ENCODE assay signal across 8 cellular contexts in the genomic region with DNA sequence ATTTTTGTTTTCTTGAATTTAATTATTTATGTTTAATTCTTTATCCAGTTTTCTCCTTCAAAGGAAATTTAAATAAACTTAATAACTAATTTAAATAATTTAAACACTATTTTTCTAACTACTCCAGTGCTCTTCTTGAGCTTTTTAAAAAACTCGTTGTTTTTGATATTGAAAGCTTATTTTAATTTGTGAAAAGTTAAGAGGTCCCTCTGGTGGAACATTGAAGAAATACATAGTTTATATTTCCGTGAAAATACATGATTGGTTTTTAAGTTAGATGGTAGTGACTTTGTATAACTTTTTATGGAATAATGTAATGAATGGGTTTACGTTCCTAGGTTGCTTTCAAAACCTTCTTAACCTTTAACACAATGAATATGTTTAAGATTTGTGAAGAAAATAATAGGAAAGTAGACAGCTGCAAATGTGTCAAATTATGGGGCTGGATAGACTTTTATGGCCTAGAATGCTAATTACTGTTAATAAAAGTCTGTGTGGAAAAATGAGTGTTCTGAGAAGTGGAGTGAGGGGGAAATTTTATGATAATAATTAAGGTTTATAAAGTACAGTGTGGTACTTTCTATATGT. TPM values are rescaled to one million over a fixed set of nuclear protein-coding genes. Genes with fewer than 3 reads are reported as not detected.
DNase-seq lines count a peak whose midpoint lies in the region; ATAC-seq and TF ChIP-seq lines count a peak whose summit lies in the region.

No MANE protein-coding gene starts in this region.

- H3K9ac ChIP-seq in IMR-90 (ENCODE audit: low read depth, low read length) = no peak overlapping the region
- H3K9ac ChIP-seq in mesenchymal stem cell (ENCODE audit: low read length) = peak overlapping the region; percentile 55

- no peak overlapping the region for H4K91ac ChIP-seq in IMR-90 (ENCODE audit: insufficient read depth, low read depth, low read length)
- no peak overlapping the region for H4K91ac ChIP-seq in mesenchymal stem cell (ENCODE audit: low read length)

- H3K9me1 ChIP-seq in IMR-90 (ENCODE audit: insufficient read depth, low read length) = 0 out of 2 replicates have a peak, but pooled peaks cover 3% of the 10 kb centered on the region

- ATAC-seq in IMR-90 (ENCODE audit: low read depth) (peak; percentile 65), HG02884 (IDR thresholded peaks at IDR 0.05; ENCODE audit: unreplicated experiment) (no peak), GM18858 (IDR thresholded peaks at IDR 0.05; ENCODE audit: unreplicated experiment) (no peak)
- no peak for ATAC-seq in activated CD4-positive, alpha-beta T cell treated with anti-CD3 and anti-CD28 coated beads for 36 hours

- no peak overlapping the region for H3K56ac ChIP-seq in IMR-90 (ENCODE audit: extremely low read depth, insufficient read depth, low read length)

- H4K20me1 ChIP-seq in IMR-90 (ENCODE audit: insufficient read depth, low read length) = no peaks in the 10 kb centered on the region

- H3K18ac ChIP-seq in IMR-90 (ENCODE audit: low read depth, low read length) (no peak overlapping the region), mesenchymal stem cell (ENCODE audit: low read depth in 1 of 2, low read length in 2 of 2) (no peak overlapping the region)

- H4K5ac ChIP-seq in IMR-90 (ENCODE audit: low read depth, low read length) = no peak overlapping the region

- no peak overlapping the region for H4K8ac ChIP-seq in IMR-90 (ENCODE audit: low read depth in 2 of 2, low read length in 2 of 2)
- H4K8ac ChIP-seq in mesenchymal stem cell (ENCODE audit: low read length) = no peak overlapping the region

- TF ChIP-seq RAD21 in IMR-90 (IDR thresholded peaks at IDR 0.05; ENCODE audit: low read length) = peak; percentile 36

- H2AFZ ChIP-seq in IMR-90 (replicated peaks; ENCODE audit: low read length, poor library complexity) = no peak overlapping the region
- H2AFZ ChIP-seq in mesenchymal stem cell (ENCODE audit: low read depth, low read length) = no peak overlapping the region

- H3K4me3 ChIP-seq in IMR-90 (ENCODE audit: insufficient read depth, low read depth, low read length) (no peak overlapping the region), mesenchymal stem cell (ENCODE audit: insufficient read depth in 1 of 2, low read depth in 1 of 2, low read length in 2 of 2) (no peak overlapping the region)

- in situ Hi-C loops in IMR-90 (cut with MboI; ENCODE audit: low sequenced_read_pairs) = loop anchor here (25.0 kb wide), 1 partner anchor 345 kb away; no protein-coding TSS in a partner anchor

- H2BK12ac ChIP-seq in mesenchymal stem cell (ENCODE audit: low read length in 2 of 2) = no peak overlapping the region

- intact Hi-C loops in IMR-90 (cut with micrococcal nuclease) = loop anchor here (2.0 to 5.0 kb wide), 2 partner anchors 110 to 342 kb away; a partner anchor contains a TSS
- intact Hi-C loops in activated CD4-positive, alpha-beta T cell treated with anti-CD3 and anti-CD28 coated beads for 36 hours (cut with DNase I, micrococcal nuclease) = loop anchor here (1.0 to 5.0 kb wide), 7 partner anchors 62 to 430 kb away; a partner anchor contains a TSS

- no peak overlapping the region for H2AK9ac ChIP-seq in IMR-90 (replicated peaks; ENCODE audit: low read depth, low read length, poor library complexity)

- H2AK5ac ChIP-seq in IMR-90 (ENCODE audit: low read depth, low read length) = no peak overlapping the region
- H2AK5ac ChIP-seq in mesenchymal stem cell (ENCODE audit: low read length, severe bottlenecking) = no peak overlapping the region

- H2BK120ac ChIP-seq in IMR-90 (ENCODE audit: low read depth, low read length) (no peak overlapping the region), mesenchymal stem cell (ENCODE audit: low read depth, low read length) (no peak overlapping the region)

- POLR2A ChIA-PET in IMR-90 (lab: Charles Lee; ENCODE audit: unreplicated experiment) = no interaction called here
- POLR2A ChIA-PET in activated CD4-positive, alpha-beta T cell treated with anti-CD3 and anti-CD28 coated beads for 36 hours (lab: Charles Lee) = no interaction called here

- BruUV-seq in IMR-90 (replicated peaks; lab: Mats Ljungman, UMichigan) = no TSS peak

- peak; percentile 47 for TF ChIP-seq CTCF in IMR-90 (conservative IDR thresholded peaks at IDR 0.05; ENCODE audit: low read depth, low read length)

- H2BK15ac ChIP-seq in IMR-90 (ENCODE audit: low read depth, low read length) (no peak overlapping the region), mesenchymal stem cell (ENCODE audit: low read depth, poor library complexity, severe bottlenecking) (no peak overlapping the region)

- no peak overlapping the region for H3K27ac ChIP-seq in IMR-90 (ENCODE audit: insufficient read depth, low read length)
- H3K27ac ChIP-seq in mesenchymal stem cell (ENCODE audit: low read length, poor library complexity, severe bottlenecking) = no peak overlapping the region

- dilution Hi-C loops in IMR-90 (cut with HindIII; ENCODE audit: low sequenced_read_pairs, unreplicated experiment) = no loop called here

- H3K79me1 ChIP-seq in IMR-90 (ENCODE audit: low read depth in 1 of 2, low read length in 2 of 2) (peaks cover 14 to 15% of the 10 kb centered on the region in 2 experiments), mesenchymal stem cell (replicated peaks; ENCODE audit: low read length, poor library complexity, severe bottlenecking) (peaks cover 13% of the 10 kb centered on the region)

- H3K4me3 Mint-ChIP-seq in activated CD4-positive, alpha-beta T cell treated with anti-CD3 and anti-CD28 coated beads for 36 hours = no peak overlapping the region
- H3K4me3 Mint-ChIP-seq in activated T-cell treated with anti-CD3 and anti-CD28 coated beads, Interleukin-2, amount 50 U/mL, for 24 hours = no peak overlapping the region

- no peak overlapping the region for H2BK5ac ChIP-seq in IMR-90 (ENCODE audit: low read depth, low read length, poor library complexity, severe bottlenecking)
- H2BK5ac ChIP-seq in mesenchymal stem cell (ENCODE audit: low read depth, low read length, poor library complexity, severe bottlenecking) = no peak overlapping the region

- H3K27me3 Mint-ChIP-seq in activated CD4-positive, alpha-beta T cell treated with anti-CD3 and anti-CD28 coated beads for 36 hours = no peaks in the 10 kb centered on the region
- no peaks in the 10 kb centered on the region for H3K27me3 Mint-ChIP-seq in activated T-cell treated with anti-CD3 and anti-CD28 coated beads, Interleukin-2, amount 50 U/mL, for 24 hours

- TF ChIP-seq POLR2A in IMR-90 (IDR thresholded peaks at IDR 0.05; ENCODE audit: low read depth, low read length) = no peak

- H3K9me3 ChIP-seq in IMR-90 (ENCODE audit: control insufficient read depth, insufficient read depth, low read length) = peaks cover 2% of the 10 kb centered on the region; the same call in 1 of the 2 replicates
- peaks cover 7% of the 10 kb centered on the region for H3K9me3 ChIP-seq in mesenchymal stem cell (ENCODE audit: control insufficient read depth, low read length)

- H3K14ac ChIP-seq in IMR-90 (replicated peaks; ENCODE audit: low read depth, low read length) (no peak overlapping the region), mesenchymal stem cell (ENCODE audit: low read length in 2 of 2) (no peak overlapping the region)

- H3K4me1 Mint-ChIP-seq in activated CD4-positive, alpha-beta T cell treated with anti-CD3 and anti-CD28 coated beads for 36 hours = peaks cover 13% of the 10 kb centered on the region
- H3K4me1 Mint-ChIP-seq in activated T-cell treated with anti-CD3 and anti-CD28 coated beads, Interleukin-2, amount 50 U/mL, for 24 hours (ENCODE audit: low read depth) = peaks cover 14% of the 10 kb centered on the region

- peaks cover 9% of the 10 kb centered on the region for H3K9me3 Mint-ChIP-seq in activated CD4-positive, alpha-beta T cell treated with anti-CD3 and anti-CD28 coated beads for 36 hours (ENCODE audit: low read depth)
- peaks cover 16% of the 10 kb centered on the region for H3K9me3 Mint-ChIP-seq in activated T-cell treated with anti-CD3 and anti-CD28 coated beads, Interleukin-2, amount 50 U/mL, for 24 hours

- H3K36me3 Mint-ChIP-seq in activated CD4-positive, alpha-beta T cell treated with anti-CD3 and anti-CD28 coated beads for 36 hours (ENCODE audit: low read depth) = peaks cover 24% of the 10 kb centered on the region
- H3K36me3 Mint-ChIP-seq in activated T-cell treated with anti-CD3 and anti-CD28 coated beads, Interleukin-2, amount 50 U/mL, for 24 hours (ENCODE audit: low read depth) = peaks cover 33% of the 10 kb centered on the region

- H3K23ac ChIP-seq in IMR-90 (ENCODE audit: low read depth, low read length) (no peak overlapping the region), mesenchymal stem cell (ENCODE audit: low read length in 2 of 2) (no peak overlapping the region)

- H3K4me1 ChIP-seq in IMR-90 (ENCODE audit: control insufficient read depth, insufficient read depth, low read length) = no peaks in the 10 kb centered on the region
- no peaks in the 10 kb centered on the region for H3K4me1 ChIP-seq in mesenchymal stem cell (ENCODE audit: control insufficient read depth, insufficient read depth, low read depth, low read length)

- H3K36me3 ChIP-seq in IMR-90 (ENCODE audit: control insufficient read depth, insufficient read depth, low read length) (no peaks in the 10 kb centered on the region), mesenchymal stem cell (ENCODE audit: control insufficient read depth in 1 of 2, insufficient read depth in 2 of 2, low read depth in 1 of 2, low read length in 2 of 2) (peaks cover 0 to 5% of the 10 kb centered on the region in 2 experiments)

- CTCF ChIA-PET in IMR-90 (lab: Yijun Ruan, JAX) = interaction anchor here (0.7 to 1.6 kb wide), 6 partner anchors 8 to 342 kb away, joined by 3 to 7 read pairs (median 4); no protein-coding TSS in a partner anchor
- CTCF ChIA-PET in activated CD4-positive, alpha-beta T cell treated with anti-CD3 and anti-CD28 coated beads for 36 hours (lab: Charles Lee) = interaction anchor here (0.7 to 3.3 kb wide), 21 partner anchors 9 to 1069 kb away, joined by 3 to 19 read pairs (median 5); a partner anchor contains a TSS

- no CpG with 5 or more reads among the region's 3 CpGs for WGBS in IMR-90 (ENCODE audit: extremely low coverage in 2 of 2, insufficient read length in 1 of 2), 2 experiments
- 81% methylated on average over 3 of the region's 3 CpGs for WGBS in mesenchymal stem cell

- H3K4me2 ChIP-seq in IMR-90 (ENCODE audit: low read depth, low read length) = 0 out of 2 replicates have a peak overlapping the region, but pooled peaks have one; percentile 21
- H3K4me2 ChIP-seq in mesenchymal stem cell (ENCODE audit: low read length, poor library complexity, severe bottlenecking) = no peak overlapping the region

- H2BK20ac ChIP-seq in IMR-90 (ENCODE audit: low read depth, low read length) = no peak overlapping the region

- no peak overlapping the region for H3K4ac ChIP-seq in IMR-90 (ENCODE audit: low read depth, low read length)
- H3K4ac ChIP-seq in mesenchymal stem cell (ENCODE audit: low read depth in 1 of 2, low read length in 2 of 2) = no peak overlapping the region

- DNase-seq in DMS53 (lab: John Stamatoyannopoulos, UW) (peak; percentile 48), IMR-90 (peak; percentile 38), astrocyte of the hippocampus (ENCODE audit: low read depth, low spot score) (peak; percentile 25), mesenchymal stem cell (peak; percentile 35)
- no peak for DNase-seq in activated CD4-positive, alpha-beta T cell treated with anti-CD3 and anti-CD28 coated beads for 36 hours
- no peak for DNase-seq in activated T-cell treated with anti-CD3 and anti-CD28 coated beads, Interleukin-2, amount 50 U/mL, for 24 hours

- no peak overlapping the region for H3K27ac Mint-ChIP-seq in activated CD4-positive, alpha-beta T cell treated with anti-CD3 and anti-CD28 coated beads for 36 hours
- H3K27ac Mint-ChIP-seq in activated T-cell treated with anti-CD3 and anti-CD28 coated beads, Interleukin-2, amount 50 U/mL, for 24 hours = no peak overlapping the region

- H3K27me3 ChIP-seq in IMR-90 (ENCODE audit: control insufficient read depth, insufficient read depth, low read length) (no peaks in the 10 kb centered on the region), mesenchymal stem cell (ENCODE audit: control insufficient read depth in 1 of 2, insufficient read depth in 1 of 2, low read length in 2 of 2) (no peaks in the 10 kb centered on the region)

RNA-seq across cellular contexts. Expression of a gene that starts 45.9 kb away (rescaled TPM):
- 31.7 and 40.8 TPM in 2 replicates for total RNA-seq in IMR-90 (2012; rRNA removed)
- 28.6 and 35.7 TPM in 2 replicates for polyA plus RNA-seq in IMR-90 (2012; rRNA removed)
- 11.2 and 15.2 TPM in 2 replicates for polyA plus RNA-seq in IMR-90 (2012; cell fraction: cytosol; rRNA removed)
- 8.9 and 36.8 TPM in 2 replicates for polyA plus RNA-seq in IMR-90 (2012; cell fraction: nucleus; rRNA removed; ENCODE audit: low replicate concordance)
- 44.1 TPM for polyA plus RNA-seq in mesenchymal stem cell (2013, experiment 1 of 2)
- polyA plus RNA-seq in mesenchymal stem cell (2013, experiment 2 of 2) = 46.1 TPM
- total RNA-seq in activated CD4-positive, alpha-beta T cell treated with anti-CD3 and anti-CD28 coated beads for 36 hours = under 1 TPM in 1 of 2 experiments, not detected in 1; 0.12 TPM

Comparison
In these comparisons a context has a peak if more than half of its experiments do, and no peak if none do; other contexts are left out.
1. DNase-seq: peak in DMS53 (single experiment), IMR-90 (single experiment), astrocyte of the hippocampus (single experiment) and mesenchymal stem cell (single experiment); none in activated CD4-positive, alpha-beta T cell treated with anti-CD3 and anti-CD28 coated beads for 36 hours (single experiment) and activated T-cell treated with anti-CD3 and anti-CD28 coated beads, Interleukin-2, amount 50 U/mL, for 24 hours (single experiment).
2. RNA of a gene that starts 45.9 kb away (total RNA-seq): 31.7 to 40.8 TPM in IMR-90; 0.12 TPM in activated CD4-positive, alpha-beta T cell treated with anti-CD3 and anti-CD28 coated beads for 36 hours; every median in the first group is over 10 times any median in the second.